In the genomic region with DNA sequence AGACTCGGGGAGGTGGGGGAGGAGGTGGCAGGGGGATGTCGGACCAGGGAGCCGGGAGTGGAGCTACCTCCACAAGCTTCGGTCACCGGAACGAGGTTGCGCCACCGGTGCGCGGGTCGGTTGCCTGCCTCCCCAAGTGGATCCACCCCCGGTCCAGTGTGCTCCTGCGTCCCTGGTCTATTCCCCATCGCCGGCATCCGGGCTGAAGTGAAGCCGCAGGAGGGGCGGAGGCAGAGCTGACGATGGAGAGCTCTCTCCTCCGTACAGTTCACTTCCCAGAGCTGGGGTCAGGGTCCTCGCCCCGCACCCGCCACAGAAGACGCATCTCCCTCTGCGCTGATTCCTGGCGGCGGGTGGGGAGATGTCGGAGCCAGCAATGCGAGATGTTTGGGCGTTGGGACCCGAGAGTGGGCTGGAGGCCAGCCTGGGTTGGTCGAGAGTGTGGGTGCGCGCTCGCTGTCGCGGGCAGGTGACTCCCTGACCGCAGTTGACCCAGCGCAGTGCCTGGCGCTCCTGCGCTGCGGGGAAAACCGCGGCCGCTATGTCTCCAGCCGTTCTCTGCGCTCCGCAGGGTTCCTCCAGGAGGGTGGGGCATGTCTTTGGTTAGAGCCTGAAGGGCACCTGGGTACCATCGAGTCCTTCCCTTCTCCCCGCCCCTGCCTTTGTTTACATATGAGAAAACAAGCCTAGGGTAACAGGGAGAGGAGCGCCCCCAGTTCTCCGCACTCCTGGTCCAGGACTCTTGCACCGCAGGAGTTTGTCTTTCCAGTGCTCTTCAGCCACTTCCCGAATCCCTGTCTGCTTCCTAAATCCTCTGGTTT, we compare ENCODE assay signal across 8 cellular contexts. TPM values are rescaled to one million over a fixed set of nuclear protein-coding genes. Genes with fewer than 3 reads are reported as not detected.
DNase-seq lines count a peak whose midpoint lies in the region; ATAC-seq and TF ChIP-seq lines count a peak whose summit lies in the region.

No MANE protein-coding gene starts in this region.

- DNase-seq in DMS53 treated with DMSO at 0.1 percent for 48 hours (lab: John Stamatoyannopoulos, UW; ENCODE audit: unreplicated experiment) = peak; percentile 21
- DNase-seq in myocyte (ENCODE audit: low read depth) = peak; percentile 40
- DNase-seq in aorta = peak in 1 of 2 donors; percentile 84

- peak overlapping the region; percentile 73 to 76 for H3K4me3 ChIP-seq in duodenal mucosa (ENCODE audit: low read depth in 1 of 2, low read length in 2 of 2)
- H3K4me3 ChIP-seq in aorta (ENCODE audit: low read length in 2 of 2) = peak overlapping the region; percentile 35 to 99

- H3K4me1 ChIP-seq in duodenal mucosa (ENCODE audit: control insufficient read depth in 1 of 2, insufficient read depth in 2 of 2, low read length in 2 of 2) (peaks cover 0 to 13% of the 10 kb centered on the region in 2 donors), aorta (ENCODE audit: control insufficient read depth in 1 of 2, insufficient read depth in 2 of 2, low read length in 2 of 2) (no peaks in the 10 kb centered on the region)

- H3K27me3 ChIP-seq in duodenal mucosa (ENCODE audit: control insufficient read depth in 1 of 2, insufficient read depth in 2 of 2, low read length in 2 of 2) = peaks cover 29 to 44% of the 10 kb centered on the region in 2 donors
- no peaks in the 10 kb centered on the region for H3K27me3 ChIP-seq in aorta (ENCODE audit: control insufficient read depth in 1 of 2, insufficient read depth in 2 of 2, low read length in 1 of 2)

- H3K9ac ChIP-seq in duodenal mucosa (ENCODE audit: low read depth in 1 of 2, low read length in 2 of 2) = peak overlapping the region; percentile 15 to 70

- H3K36me3 ChIP-seq in duodenal mucosa (ENCODE audit: control insufficient read depth in 1 of 2, insufficient read depth in 2 of 2, low read length in 2 of 2) (no peaks in the 10 kb centered on the region), aorta (ENCODE audit: control insufficient read depth in 1 of 2, insufficient read depth in 2 of 2, low read length in 1 of 2) (no peaks in the 10 kb centered on the region)

- ATAC-seq in aorta (ENCODE audit: low FRiP score) (peak; percentile 9), HG03571 (IDR thresholded peaks at IDR 0.05; ENCODE audit: unreplicated experiment) (no peak), HG02840 (IDR thresholded peaks at IDR 0.05; ENCODE audit: low FRiP score, unreplicated experiment) (no peak), HG02678 (IDR thresholded peaks at IDR 0.05; ENCODE audit: unreplicated experiment) (no peak)

- H3K9me3 ChIP-seq in duodenal mucosa (ENCODE audit: control insufficient read depth in 1 of 2, low read length in 2 of 2) (no peaks in the 10 kb centered on the region), aorta (ENCODE audit: control insufficient read depth, low read length) (no peaks in the 10 kb centered on the region)

- WGBS in aorta, 2 donors = 0 to 1% methylated on average over 54 of the region's 54 CpGs

- intact Hi-C loops in aorta (cut with DNase I) = loop anchor here (2.0 kb wide), 3 partner anchors 51 to 89 kb away; no protein-coding TSS in a partner anchor

- H3K27ac ChIP-seq in duodenal mucosa (ENCODE audit: low read depth, low read length) (peak overlapping the region; percentile 84), aorta (ENCODE audit: low read depth in 1 of 2, low read length in 2 of 2) (peak overlapping the region; percentile 46 to 85)

TF ChIP-seq in PFSK-1, 5 proteins besides CTCF, POLR2A, EP300 and RAD21:
- TF ChIP-seq POLR2AphosphoS5 (IDR thresholded peaks at IDR 0.05; ENCODE audit: low read depth, low read length) = no peak
- TF ChIP-seq TAF1 (IDR thresholded peaks at IDR 0.05; ENCODE audit: borderline replicate concordance, insufficient read depth, low read length) = no peak
- peak; percentile 45 for TF ChIP-seq FOXP2 (optimal IDR thresholded peaks at IDR 0.05; ENCODE audit: borderline replicate concordance, extremely low read depth, extremely low read length, insufficient read depth)
- TF ChIP-seq, protein P1, sequence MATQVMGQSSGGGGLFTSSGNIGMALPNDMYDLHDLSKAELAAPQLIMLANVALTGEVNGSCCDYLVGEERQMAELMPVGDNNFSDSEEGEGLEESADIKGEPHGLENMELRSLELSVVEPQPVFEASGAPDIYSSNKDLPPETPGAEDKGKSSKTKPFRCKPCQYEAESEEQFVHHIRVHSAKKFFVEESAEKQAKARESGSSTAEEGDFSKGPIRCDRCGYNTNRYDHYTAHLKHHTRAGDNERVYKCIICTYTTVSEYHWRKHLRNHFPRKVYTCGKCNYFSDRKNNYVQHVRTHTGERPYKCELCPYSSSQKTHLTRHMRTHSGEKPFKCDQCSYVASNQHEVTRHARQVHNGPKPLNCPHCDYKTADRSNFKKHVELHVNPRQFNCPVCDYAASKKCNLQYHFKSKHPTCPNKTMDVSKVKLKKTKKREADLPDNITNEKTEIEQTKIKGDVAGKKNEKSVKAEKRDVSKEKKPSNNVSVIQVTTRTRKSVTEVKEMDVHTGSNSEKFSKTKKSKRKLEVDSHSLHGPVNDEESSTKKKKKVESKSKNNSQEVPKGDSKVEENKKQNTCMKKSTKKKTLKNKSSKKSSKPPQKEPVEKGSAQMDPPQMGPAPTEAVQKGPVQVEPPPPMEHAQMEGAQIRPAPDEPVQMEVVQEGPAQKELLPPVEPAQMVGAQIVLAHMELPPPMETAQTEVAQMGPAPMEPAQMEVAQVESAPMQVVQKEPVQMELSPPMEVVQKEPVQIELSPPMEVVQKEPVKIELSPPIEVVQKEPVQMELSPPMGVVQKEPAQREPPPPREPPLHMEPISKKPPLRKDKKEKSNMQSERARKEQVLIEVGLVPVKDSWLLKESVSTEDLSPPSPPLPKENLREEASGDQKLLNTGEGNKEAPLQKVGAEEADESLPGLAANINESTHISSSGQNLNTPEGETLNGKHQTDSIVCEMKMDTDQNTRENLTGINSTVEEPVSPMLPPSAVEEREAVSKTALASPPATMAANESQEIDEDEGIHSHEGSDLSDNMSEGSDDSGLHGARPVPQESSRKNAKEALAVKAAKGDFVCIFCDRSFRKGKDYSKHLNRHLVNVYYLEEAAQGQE (IDR thresholded peaks at IDR 0.05; ENCODE audit: insufficient read depth in 1 of 2, low read depth in 2 of 2, low read length in 2 of 2) = no peak
- TF ChIP-seq SIN3A (IDR thresholded peaks at IDR 0.05; ENCODE audit: borderline replicate concordance, insufficient read depth, low read length) = no peak

RNA-seq across cellular contexts. Expression of a gene that starts 1.7 kb away (rescaled TPM):
- 209 TPM for polyA plus RNA-seq in PFSK-1 (2012; ENCODE audit: insufficient read length, low read depth)
- 0.16 and 5.6 TPM in 2 replicates for total RNA-seq in myocyte
- polyA plus RNA-seq in myocyte (2012) = 1.6 TPM
- total RNA-seq in aorta = 1,000 to 10,000 TPM in 1 of 2 donors, 100 to 1,000 TPM in 1; 629 to 1,628 TPM
- 100 to 1,000 TPM in 1 of 2 donors, 10 to 100 TPM in 1; 67.7 to 759 TPM for polyA plus RNA-seq in aorta

Comparison
In these comparisons a context has a peak if more than half of its experiments do, and no peak if none do; other contexts are left out.
1. RNA of a gene that starts 1.7 kb away (total RNA-seq): 629 to 1,628 TPM in aorta; 0.16 to 5.6 TPM in myocyte; every median in the first group is over 10 times any median in the second.